2 cellular contexts compared by ENCODE assay signal in genomic region chr16:67883146-67883871, GRCh38.
TF ChIP-seq lines count a peak whose summit lies in the region.

No MANE protein-coding gene starts in this region.

TF ChIP-seq in GM23338, 12 proteins besides CTCF, POLR2A, EP300 and RAD21:
- TF ChIP-seq ZNF114 (CRISPR knock-in tag; IDR thresholded peaks at IDR 0.05), result no peak
- no peak for TF ChIP-seq JUNB (IDR thresholded peaks at IDR 0.05; ENCODE audit: unreplicated experiment)
- TF ChIP-seq ZNF331 (CRISPR knock-in tag; IDR thresholded peaks at IDR 0.05; ENCODE audit: low read depth), result no peak
- no peak for TF ChIP-seq ETS1 (IDR thresholded peaks at IDR 0.05)
- TF ChIP-seq EZH2phosphoT487 (IDR thresholded peaks at IDR 0.05; ENCODE audit: unreplicated experiment), result no peak
- TF ChIP-seq POLR2AphosphoS5 (IDR thresholded peaks at IDR 0.05; ENCODE audit: low read depth), result no peak
- TF ChIP-seq STAT1 (IDR thresholded peaks at IDR 0.05; ENCODE audit: unreplicated experiment), result no peak
- TF ChIP-seq, protein P1, sequence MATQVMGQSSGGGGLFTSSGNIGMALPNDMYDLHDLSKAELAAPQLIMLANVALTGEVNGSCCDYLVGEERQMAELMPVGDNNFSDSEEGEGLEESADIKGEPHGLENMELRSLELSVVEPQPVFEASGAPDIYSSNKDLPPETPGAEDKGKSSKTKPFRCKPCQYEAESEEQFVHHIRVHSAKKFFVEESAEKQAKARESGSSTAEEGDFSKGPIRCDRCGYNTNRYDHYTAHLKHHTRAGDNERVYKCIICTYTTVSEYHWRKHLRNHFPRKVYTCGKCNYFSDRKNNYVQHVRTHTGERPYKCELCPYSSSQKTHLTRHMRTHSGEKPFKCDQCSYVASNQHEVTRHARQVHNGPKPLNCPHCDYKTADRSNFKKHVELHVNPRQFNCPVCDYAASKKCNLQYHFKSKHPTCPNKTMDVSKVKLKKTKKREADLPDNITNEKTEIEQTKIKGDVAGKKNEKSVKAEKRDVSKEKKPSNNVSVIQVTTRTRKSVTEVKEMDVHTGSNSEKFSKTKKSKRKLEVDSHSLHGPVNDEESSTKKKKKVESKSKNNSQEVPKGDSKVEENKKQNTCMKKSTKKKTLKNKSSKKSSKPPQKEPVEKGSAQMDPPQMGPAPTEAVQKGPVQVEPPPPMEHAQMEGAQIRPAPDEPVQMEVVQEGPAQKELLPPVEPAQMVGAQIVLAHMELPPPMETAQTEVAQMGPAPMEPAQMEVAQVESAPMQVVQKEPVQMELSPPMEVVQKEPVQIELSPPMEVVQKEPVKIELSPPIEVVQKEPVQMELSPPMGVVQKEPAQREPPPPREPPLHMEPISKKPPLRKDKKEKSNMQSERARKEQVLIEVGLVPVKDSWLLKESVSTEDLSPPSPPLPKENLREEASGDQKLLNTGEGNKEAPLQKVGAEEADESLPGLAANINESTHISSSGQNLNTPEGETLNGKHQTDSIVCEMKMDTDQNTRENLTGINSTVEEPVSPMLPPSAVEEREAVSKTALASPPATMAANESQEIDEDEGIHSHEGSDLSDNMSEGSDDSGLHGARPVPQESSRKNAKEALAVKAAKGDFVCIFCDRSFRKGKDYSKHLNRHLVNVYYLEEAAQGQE (IDR thresholded peaks at IDR 0.05; ENCODE audit: unreplicated experiment), result no peak
- TF ChIP-seq NANOG (IDR thresholded peaks at IDR 0.05; ENCODE audit: borderline replicate concordance), result no peak
- TF ChIP-seq EZH2 (IDR thresholded peaks at IDR 0.05; ENCODE audit: low read depth, unreplicated experiment), result no peak
- no peak for TF ChIP-seq CREB1 (CRISPR knock-in tag; IDR thresholded peaks at IDR 0.05; ENCODE audit: low read depth)
- no peak for TF ChIP-seq ZNF462 (CRISPR knock-in tag; IDR thresholded peaks at IDR 0.05)

TF ChIP-seq in GM12878, 131 proteins besides CTCF, POLR2A, EP300 and RAD21:
- TF ChIP-seq PML (IDR thresholded peaks at IDR 0.05; ENCODE audit: low read length), result no peak
